ENCODE assay signal across 31 cellular contexts in the genomic region with DNA sequence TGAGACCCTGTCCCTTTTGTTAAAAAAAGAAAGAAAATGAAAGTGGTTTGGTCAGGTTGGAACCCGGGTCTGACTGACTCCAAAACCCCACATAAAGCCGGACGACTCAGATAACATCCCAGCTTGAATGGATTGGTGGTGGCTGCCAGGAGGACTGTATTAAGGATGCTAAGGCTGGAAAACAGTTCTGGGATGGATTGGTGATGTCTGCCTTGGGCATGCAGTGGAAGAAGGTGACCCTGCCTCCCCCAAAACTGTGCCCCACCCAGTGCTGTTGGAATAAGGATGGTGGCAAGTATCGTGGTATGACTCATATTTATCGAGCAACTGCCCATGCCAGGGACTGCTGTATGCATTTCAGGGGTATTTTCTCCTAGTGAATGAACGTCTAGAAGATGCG.
"Had no signal": no experiment of that assay in that cellular context is flagged by ENCODE, and none has a peak within 500 bp of the region (broad histone marks: within the 10 kb centered on the region; RNA-seq: fewer than 3 reads in every experiment).

No MANE protein-coding gene starts in this region.

- H3K27ac ChIP-seq: adrenal gland, body of pancreas, epithelial cell of prostate, esophagus squamous epithelium, gastrocnemius medialis, left ventricle myocardium inferior, neutrophil, ovary, right lobe of liver, testis, transverse colon had no signal

- H3K27ac Mint-ChIP-seq: activated CD4-positive, alpha-beta T cell treated with anti-CD3 and anti-CD28 coated beads for 36 hours; activated naive CD4-positive, alpha-beta T cell treated with anti-CD3 and anti-CD28 coated beads for 36 hours; activated naive CD8-positive, alpha-beta T cell treated with anti-CD3 and anti-CD28 coated beads for 36 hours; nephron; progenitor cell of endocrine pancreas; T-helper 2 cell treated with Interferon-gamma antibody and Interleukin-4, amounts not matched to agents 5 μg/mL and 100 μg/mL, for 36 hours had no signal

- H3K36me3 ChIP-seq: adrenal gland, esophagus squamous epithelium, gastrocnemius medialis, left ventricle myocardium inferior, neutrophil, ovary, right lobe of liver, transverse colon had no signal

- H3K4me3 ChIP-seq: adrenal gland, body of pancreas, esophagus squamous epithelium, gastrocnemius medialis, left ventricle myocardium inferior, lung, mucosa of descending colon, ovary, right lobe of liver, testis, transverse colon had no signal

- H3K4me3 Mint-ChIP-seq: activated CD4-positive, alpha-beta T cell treated with anti-CD3 and anti-CD28 coated beads for 36 hours; activated naive CD4-positive, alpha-beta T cell treated with anti-CD3 and anti-CD28 coated beads for 36 hours; activated naive CD8-positive, alpha-beta T cell treated with anti-CD3 and anti-CD28 coated beads for 36 hours; T-helper 2 cell treated with Interferon-gamma antibody and Interleukin-4, amounts not matched to agents 5 μg/mL and 100 μg/mL, for 36 hours had no signal

- DNase-seq: activated CD4-positive, alpha-beta T cell treated with anti-CD3 and anti-CD28 coated beads for 36 hours; activated CD4-positive, CD25-positive, alpha-beta regulatory T cell; activated effector memory CD4-positive, alpha-beta T cell treated with Interleukin-2 at 50 U/mL for 16 hours; activated naive CD4-positive, alpha-beta T cell treated with anti-CD3 and anti-CD28 coated beads for 36 hours; activated naive CD8-positive, alpha-beta T cell treated with anti-CD3 and anti-CD28 coated beads for 36 hours; activated T-cell treated with anti-CD3 and anti-CD28 coated beads for 4 hours; adrenal gland; aorta; body of pancreas; dermis blood vessel endothelial cell; effector CD8-positive, alpha-beta T cell; esophagus squamous epithelium; gastrocnemius medialis; glutamatergic neuron; islet precursor cell; left ventricle myocardium inferior; mucosa of descending colon; ovary; right lobe of liver; stimulated activated CD4-positive, alpha-beta T cell treated with anti-CD3 and anti-CD28 coated beads, Interleukin-4, amount 100 ng/mL, for 1 hour; stimulated activated naive CD8-positive, alpha-beta T cell treated with anti-CD3 and anti-CD28 coated beads, Interleukin-15, Interleukin-2, amounts not matched to agents 100 U/mL and 50 U/mL, for 24 hours; testis; transverse colon had no signal

- H3K36me3 Mint-ChIP-seq: activated naive CD8-positive, alpha-beta T cell treated with anti-CD3 and anti-CD28 coated beads for 36 hours had no signal

- H3K27me3 ChIP-seq: body of pancreas, esophagus squamous epithelium, neutrophil, ovary, testis, transverse colon had no signal

- ATAC-seq: activated CD4-positive, alpha-beta T cell treated with anti-CD3 and anti-CD28 coated beads for 36 hours; body of pancreas; gastrocnemius medialis; mucosa of descending colon; right lobe of liver; stimulated activated naive CD8-positive, alpha-beta T cell treated with anti-CD3 and anti-CD28 coated beads, Interleukin-15, Interleukin-2, amounts not matched to agents 100 U/mL and 50 U/mL, for 24 hours had no signal

- FAIRE-seq: colon, endometrium had no signal

- H3K9me3 ChIP-seq: adrenal gland, body of pancreas, esophagus squamous epithelium, gastrocnemius medialis, mucosa of descending colon, neutrophil, ovary, right lobe of liver, testis, transverse colon had no signal

- H3K4me1 ChIP-seq: testis had no signal

- H3K9me3 Mint-ChIP-seq: activated naive CD4-positive, alpha-beta T cell treated with anti-CD3 and anti-CD28 coated beads for 36 hours; activated naive CD8-positive, alpha-beta T cell treated with anti-CD3 and anti-CD28 coated beads for 36 hours; nephron; T-helper 2 cell treated with Interferon-gamma antibody and Interleukin-4, amounts not matched to agents 5 μg/mL and 100 μg/mL, for 36 hours had no signal
